6 cellular contexts compared by ENCODE assay signal in the genomic region with DNA sequence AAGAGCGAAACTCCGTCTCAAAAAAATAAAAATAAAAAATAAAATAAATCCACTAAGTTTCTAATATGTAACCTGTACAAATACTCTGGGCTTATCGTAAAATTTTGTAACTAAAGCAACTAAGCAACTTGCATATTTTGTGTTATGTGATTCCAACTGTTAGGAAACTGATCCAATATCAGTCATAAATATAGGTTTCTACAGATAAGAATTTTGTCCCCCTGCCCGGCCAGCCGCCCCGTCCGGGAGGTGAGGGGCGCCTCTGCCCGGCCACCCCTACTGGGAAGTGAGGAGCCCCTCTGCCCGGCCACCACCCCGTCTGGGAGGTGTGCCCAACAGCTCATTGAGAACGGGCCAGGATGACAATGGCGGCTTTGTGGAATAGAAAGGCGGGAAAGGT. TPM values are rescaled to one million over a fixed set of nuclear protein-coding genes. Genes with fewer than 3 reads are reported as not detected.
DNase-seq lines count a peak whose midpoint lies in the region; ATAC-seq, FAIRE-seq and TF ChIP-seq lines count a peak whose summit lies in the region.
"Not testable (repeated sequence)": the region's sequence is repeated elsewhere in the genome, so short reads cannot be mapped to it uniquely, and the experiment has no call there.

No MANE protein-coding gene starts in this region.

- TSS peak; percentile 22 for BruUV-seq in K562 (replicated peaks; lab: Mats Ljungman, UMichigan)

- not testable (repeated sequence) for H3K27me3 ChIP-seq in K562 (ENCODE audit: control insufficient read depth in 2 of 2, insufficient read depth in 2 of 2, low read length in 2 of 2); hepatocyte; neural progenitor cell

- intact Hi-C loops in activated CD4-positive, alpha-beta T cell treated with anti-CD3 and anti-CD28 coated beads, Interleukin-2, amount 10 ng/mL, durations not matched to agents 24 days and 14 days (cut with micrococcal nuclease); K562 (cut with micrococcal nuclease); posterior vena cava (cut with DNase I): not testable (repeated sequence)

- H3K4me1 Mint-ChIP-seq in activated CD4-positive, alpha-beta T cell treated with anti-CD3 and anti-CD28 coated beads, Interleukin-2, amount 10 ng/mL, durations not matched to agents 24 days and 14 days; neural progenitor cell: not testable (repeated sequence)

- TF ChIP-seq POLR2A in K562 (conservative IDR thresholded peaks at IDR 0.05) = not testable (repeated sequence)

- H3K9me3 Mint-ChIP-seq in activated CD4-positive, alpha-beta T cell treated with anti-CD3 and anti-CD28 coated beads, Interleukin-2, amount 10 ng/mL, durations not matched to agents 24 days and 14 days; neural progenitor cell: not testable (repeated sequence)

- not testable (repeated sequence) for H3K36me3 ChIP-seq in K562 (ENCODE audit: control insufficient read depth, insufficient read depth, low read length); hepatocyte (replicated peaks; ENCODE audit: insufficient read depth, low read depth); neural progenitor cell

- H3K4me2 ChIP-seq in K562 (ENCODE audit: insufficient read depth, low read length); neural progenitor cell: not testable (repeated sequence)
- peak overlapping the region; percentile 36 for H3K4me2 ChIP-seq in hepatocyte

- H3K9me2 ChIP-seq in hepatocyte (replicated peaks; ENCODE audit: insufficient read depth) = not testable (repeated sequence)

- H3F3A ChIP-seq in neural progenitor cell (ENCODE audit: low read depth) = peaks cover 25% of the 10 kb centered on the region

- 98% methylated on average over 7 of the region's 14 CpGs for WGBS in K562 (ENCODE audit: insufficient coverage, low coverage, missing lambda C conversion rate)
- 84% methylated on average over 10 of the region's 14 CpGs for WGBS in hepatocyte (ENCODE audit: low lambda C conversion rate, missing lambda C conversion rate)

- not testable (repeated sequence) for TF ChIP-seq CTCF in VCaP (conservative IDR thresholded peaks at IDR 0.05); K562 (IDR thresholded peaks at IDR 0.05 in 2 of 3, conservative IDR thresholded peaks at IDR 0.05 in 1 of 3; ENCODE audit: insufficient read depth in 2 of 3, low read depth in 1 of 3, low read length in 3 of 3); hepatocyte (IDR thresholded peaks at IDR 0.05; ENCODE audit: poor library complexity); neural progenitor cell (IDR thresholded peaks at IDR 0.05)

- H3K79me2 ChIP-seq in K562 (ENCODE audit: control insufficient read depth, insufficient read depth, low read length) (peaks cover 34% of the 10 kb centered on the region), hepatocyte (peaks cover 47% of the 10 kb centered on the region), neural progenitor cell (ENCODE audit: low read depth) (peaks cover 54% of the 10 kb centered on the region)

- H3K4me3 ChIP-seq in K562, hepatocyte, neural progenitor cell: not testable (repeated sequence)

- H3K36me3 Mint-ChIP-seq in activated CD4-positive, alpha-beta T cell treated with anti-CD3 and anti-CD28 coated beads, Interleukin-2, amount 10 ng/mL, durations not matched to agents 24 days and 14 days (ENCODE audit: low read depth); neural progenitor cell: not testable (repeated sequence)

- H3K27ac ChIP-seq in VCaP = peak overlapping the region; percentile 90
- H3K27ac ChIP-seq in K562 (ENCODE audit: extremely low read depth, low read depth, low read length); hepatocyte: not testable (repeated sequence)
- peak overlapping the region; percentile 62 for H3K27ac ChIP-seq in neural progenitor cell

- H3K27ac Mint-ChIP-seq in activated CD4-positive, alpha-beta T cell treated with anti-CD3 and anti-CD28 coated beads, Interleukin-2, amount 10 ng/mL, durations not matched to agents 24 days and 14 days; neural progenitor cell: not testable (repeated sequence)

- POLR2A ChIA-PET in K562 (lab: Yijun Ruan, JAX) = not testable (repeated sequence)

- H3K9me1 ChIP-seq in K562 (ENCODE audit: control insufficient read depth, insufficient read depth, low read length) = not testable (repeated sequence)

- DNase-seq in activated CD4-positive, alpha-beta T cell treated with anti-CD3 and anti-CD28 coated beads, Interleukin-2, amount 10 ng/mL, durations not matched to agents 24 days and 14 days = peak; percentile 31
- not testable (repeated sequence) for DNase-seq in K562 (ENCODE audit: extremely low read depth in 1 of 4, low spot score in 3 of 4); hepatocyte (ENCODE audit: low spot score); neural progenitor cell (ENCODE audit: low spot score)
- peak; percentile 50 for DNase-seq in posterior vena cava (ENCODE audit: low spot score)

- H3K9me3 ChIP-seq in K562 (replicated peaks; ENCODE audit: control insufficient read depth, insufficient read depth, low read depth, low read length); hepatocyte (ENCODE audit: low read depth); neural progenitor cell (ENCODE audit: low read depth): not testable (repeated sequence)

- not testable (repeated sequence) for TF ChIP-seq EP300 in K562 (IDR thresholded peaks at IDR 0.05; ENCODE audit: low read length)

- peaks cover 0 to 11% of the 10 kb centered on the region in 2 experiments; a peak in 2 of 5 replicates for H3K4me1 ChIP-seq in K562 (replicated peaks in 1 of 2; ENCODE audit: control insufficient read depth in 2 of 2, insufficient read depth in 2 of 2, low read length in 2 of 2)
- H3K4me1 ChIP-seq in hepatocyte (ENCODE audit: insufficient read depth); neural progenitor cell: not testable (repeated sequence)

- not testable (repeated sequence) for H3K4me3 Mint-ChIP-seq in activated CD4-positive, alpha-beta T cell treated with anti-CD3 and anti-CD28 coated beads, Interleukin-2, amount 10 ng/mL, durations not matched to agents 24 days and 14 days; neural progenitor cell

- CTCF ChIA-PET in K562 (lab: Yijun Ruan, JAX; ENCODE audit: low intra/inter-chr PET ratio) = not testable (repeated sequence)

- H2AFZ ChIP-seq in K562 (ENCODE audit: low read depth, low read length); hepatocyte; neural progenitor cell (replicated peaks): not testable (repeated sequence)

- TF ChIP-seq RAD21 in K562 (CRISPR knock-in tag; conservative IDR thresholded peaks at IDR 0.05 in 1 of 2, IDR thresholded peaks at IDR 0.05 in 1 of 2) = not testable (repeated sequence)

- H3K27me3 Mint-ChIP-seq in activated CD4-positive, alpha-beta T cell treated with anti-CD3 and anti-CD28 coated beads, Interleukin-2, amount 10 ng/mL, durations not matched to agents 24 days and 14 days; neural progenitor cell (ENCODE audit: insufficient read depth, low read depth): not testable (repeated sequence)

- not testable (repeated sequence) for ATAC-seq in K562

- H3K9ac ChIP-seq in K562 (ENCODE audit: insufficient read depth in 1 of 2, low read depth in 2 of 2, low read length in 2 of 2); neural progenitor cell: not testable (repeated sequence)

- not testable (repeated sequence) for H4K20me1 ChIP-seq in K562 (replicated peaks; ENCODE audit: control insufficient read depth, insufficient read depth, low read length); hepatocyte (ENCODE audit: insufficient read depth, poor library complexity, severe bottlenecking)
- peaks cover 45% of the 10 kb centered on the region for H4K20me1 ChIP-seq in neural progenitor cell (ENCODE audit: low read depth)

- in situ Hi-C loops in K562 (cut with MboI) = not testable (repeated sequence)

- FAIRE-seq in K562 (lab: Jason Lieb, UNC) = not testable (repeated sequence)

RNA-seq across cellular contexts. Expression of a gene that starts 43.8 kb away (rescaled TPM):
- 42.9 and 45.5 TPM in 2 replicates for total RNA-seq in activated CD4-positive, alpha-beta T cell treated with anti-CD3 and anti-CD28 coated beads, Interleukin-2, amount 10 ng/mL, durations not matched to agents 24 days and 14 days
- total RNA-seq in K562 (2011; cell fraction: chromatin; rRNA removed; ENCODE audit: low replicate concordance) = 16.8 and 20.5 TPM in 2 replicates
- total RNA-seq in K562 (2011; cell fraction: nucleolus; rRNA removed) = 16.2 and 17.8 TPM in 2 replicates
- 19.4 and 25.2 TPM in 2 replicates for total RNA-seq in K562 (2011; cell fraction: nucleoplasm; rRNA removed)
- total RNA-seq in K562 (2014; rRNA removed) (64.5 and 66.1 TPM in 2 replicates), K562 (2014; rRNA removed; fragmentation: Illumina TruSeq; extraction: Trizol) (55.2 and 61.1 TPM in 2 replicates), K562 (2015; rRNA removed; fragmentation: Illumina TruSeq; extraction: Trizol) (45.5 and 48.4 TPM in 2 replicates), K562 (2021) (62.8 and 64.4 TPM in 2 replicates), hepatocyte (44.9 and 58.7 TPM in 2 replicates), neural progenitor cell (ENCODE audit: low replicate concordance) (59.0 and 68.3 TPM in 2 replicates), posterior vena cava (10 to 100 TPM; 14.9 to 18.0 TPM)
- polyA plus RNA-seq in K562 (2011; rRNA removed) (83.6 and 120 TPM in 2 replicates), K562 (2014; fragmentation: Illumina TruSeq; extraction: Trizol) (99.3 and 107 TPM in 2 replicates), K562 (2014; fragmentation: Nextera tagmentation; extraction: Ambion mirVana) (100 to 1,000 TPM; 209 to 228 TPM), K562 (2014; rRNA removed) (76.8 and 78.1 TPM in 2 replicates), hepatocyte (25.8 and 29.4 TPM in 2 replicates)
- 61.6 and 70.5 TPM in 2 replicates for polyA plus RNA-seq in K562 (2011; cell fraction: cytosol; rRNA removed)
- 24.5 and 28.4 TPM in 2 replicates for polyA plus RNA-seq in K562 (2011; cell fraction: nucleus; rRNA removed)
- 54.3 and 82.3 TPM in 2 replicates for polyA plus RNA-seq in K562 (2012)
- 83.4 and 106 TPM in 2 replicates for polyA minus RNA-seq in K562 (2011; rRNA and poly(A)+ RNA removed)
- 23.3 and 35.5 TPM in 2 replicates for polyA minus RNA-seq in K562 (2011; cell fraction: cytosol; rRNA and poly(A)+ RNA removed)
- 4.7 and 8.6 TPM in 2 replicates for polyA minus RNA-seq in K562 (2011; cell fraction: nucleus; rRNA and poly(A)+ RNA removed)
